ENCODE assay signal across 1 cellular context in genomic region chr10:43166879-43167490, GRCh38.
TF ChIP-seq lines count a peak whose summit lies in the region.

No MANE protein-coding gene starts in this region.

TF ChIP-seq in SK-N-SH, 30 proteins besides CTCF, POLR2A, EP300 and RAD21 (continued from another document):
- TF ChIP-seq, protein P1, sequence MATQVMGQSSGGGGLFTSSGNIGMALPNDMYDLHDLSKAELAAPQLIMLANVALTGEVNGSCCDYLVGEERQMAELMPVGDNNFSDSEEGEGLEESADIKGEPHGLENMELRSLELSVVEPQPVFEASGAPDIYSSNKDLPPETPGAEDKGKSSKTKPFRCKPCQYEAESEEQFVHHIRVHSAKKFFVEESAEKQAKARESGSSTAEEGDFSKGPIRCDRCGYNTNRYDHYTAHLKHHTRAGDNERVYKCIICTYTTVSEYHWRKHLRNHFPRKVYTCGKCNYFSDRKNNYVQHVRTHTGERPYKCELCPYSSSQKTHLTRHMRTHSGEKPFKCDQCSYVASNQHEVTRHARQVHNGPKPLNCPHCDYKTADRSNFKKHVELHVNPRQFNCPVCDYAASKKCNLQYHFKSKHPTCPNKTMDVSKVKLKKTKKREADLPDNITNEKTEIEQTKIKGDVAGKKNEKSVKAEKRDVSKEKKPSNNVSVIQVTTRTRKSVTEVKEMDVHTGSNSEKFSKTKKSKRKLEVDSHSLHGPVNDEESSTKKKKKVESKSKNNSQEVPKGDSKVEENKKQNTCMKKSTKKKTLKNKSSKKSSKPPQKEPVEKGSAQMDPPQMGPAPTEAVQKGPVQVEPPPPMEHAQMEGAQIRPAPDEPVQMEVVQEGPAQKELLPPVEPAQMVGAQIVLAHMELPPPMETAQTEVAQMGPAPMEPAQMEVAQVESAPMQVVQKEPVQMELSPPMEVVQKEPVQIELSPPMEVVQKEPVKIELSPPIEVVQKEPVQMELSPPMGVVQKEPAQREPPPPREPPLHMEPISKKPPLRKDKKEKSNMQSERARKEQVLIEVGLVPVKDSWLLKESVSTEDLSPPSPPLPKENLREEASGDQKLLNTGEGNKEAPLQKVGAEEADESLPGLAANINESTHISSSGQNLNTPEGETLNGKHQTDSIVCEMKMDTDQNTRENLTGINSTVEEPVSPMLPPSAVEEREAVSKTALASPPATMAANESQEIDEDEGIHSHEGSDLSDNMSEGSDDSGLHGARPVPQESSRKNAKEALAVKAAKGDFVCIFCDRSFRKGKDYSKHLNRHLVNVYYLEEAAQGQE (IDR thresholded peaks at IDR 0.05; ENCODE audit: low read depth, low read length): no peak
- TF ChIP-seq GABPA (IDR thresholded peaks at IDR 0.05; ENCODE audit: low read depth) (no peak), MAX (IDR thresholded peaks at IDR 0.05; ENCODE audit: low read depth) (no peak), FOXJ3 (CRISPR knock-in tag; IDR thresholded peaks at IDR 0.05) (no peak), MEF2A (IDR thresholded peaks at IDR 0.05; ENCODE audit: borderline replicate concordance, low read depth) (no peak), PBX3 (IDR thresholded peaks at IDR 0.05) (no peak), GATA2 (CRISPR knock-in tag; IDR thresholded peaks at IDR 0.05) (no peak), FOSL2 (IDR thresholded peaks at IDR 0.05; ENCODE audit: borderline replicate concordance, low read depth) (no peak), FOXM1 (IDR thresholded peaks at IDR 0.05; ENCODE audit: low read depth) (no peak), RCOR1 (IDR thresholded peaks at IDR 0.05; ENCODE audit: low read length) (no peak), EZH2phosphoT487 (IDR thresholded peaks at IDR 0.05; ENCODE audit: borderline replicate concordance, low read depth) (no peak), ELF1 (IDR thresholded peaks at IDR 0.05) (no peak), CHD2 (IDR thresholded peaks at IDR 0.05; ENCODE audit: low read length, partially characterized antibody) (no peak), TEAD4 (IDR thresholded peaks at IDR 0.05; ENCODE audit: borderline replicate concordance, insufficient read depth) (no peak)
- TF ChIP-seq, protein P2, sequence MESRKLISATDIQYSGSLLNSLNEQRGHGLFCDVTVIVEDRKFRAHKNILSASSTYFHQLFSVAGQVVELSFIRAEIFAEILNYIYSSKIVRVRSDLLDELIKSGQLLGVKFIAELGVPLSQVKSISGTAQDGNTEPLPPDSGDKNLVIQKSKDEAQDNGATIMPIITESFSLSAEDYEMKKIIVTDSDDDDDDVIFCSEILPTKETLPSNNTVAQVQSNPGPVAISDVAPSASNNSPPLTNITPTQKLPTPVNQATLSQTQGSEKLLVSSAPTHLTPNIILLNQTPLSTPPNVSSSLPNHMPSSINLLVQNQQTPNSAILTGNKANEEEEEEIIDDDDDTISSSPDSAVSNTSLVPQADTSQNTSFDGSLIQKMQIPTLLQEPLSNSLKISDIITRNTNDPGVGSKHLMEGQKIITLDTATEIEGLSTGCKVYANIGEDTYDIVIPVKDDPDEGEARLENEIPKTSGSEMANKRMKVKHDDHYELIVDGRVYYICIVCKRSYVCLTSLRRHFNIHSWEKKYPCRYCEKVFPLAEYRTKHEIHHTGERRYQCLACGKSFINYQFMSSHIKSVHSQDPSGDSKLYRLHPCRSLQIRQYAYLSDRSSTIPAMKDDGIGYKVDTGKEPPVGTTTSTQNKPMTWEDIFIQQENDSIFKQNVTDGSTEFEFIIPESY (IDR thresholded peaks at IDR 0.05; ENCODE audit: borderline replicate concordance, low read depth): no peak
